ENCODE assay signal across 10 cellular contexts in genomic region chr14:104895786-104896642, GRCh38. TPM values are rescaled to one million over a fixed set of nuclear protein-coding genes. Genes with fewer than 3 reads are reported as not detected.
A peak's percentile ranks its signal among the peaks of the same experiment; 100 is the strongest.
DNase-seq lines count a peak whose midpoint lies in the region; ATAC-seq and TF ChIP-seq lines count a peak whose summit lies in the region.
"Had no signal": no experiment of that assay in that cellular context is flagged by ENCODE, and none has a peak within 500 bp of the region (broad histone marks: within the 10 kb centered on the region; RNA-seq: fewer than 3 reads in every experiment).

No MANE protein-coding gene starts in this region.

- H2AFZ ChIP-seq in IMR-90 (replicated peaks; ENCODE audit: low read length, poor library complexity) (no peak overlapping the region), PC-3 (ENCODE audit: low read length) (no peak overlapping the region)

- peaks cover 0 to 4% (median under 1%) of the 10 kb centered on the region in 3 donors for H3K4me1 Mint-ChIP-seq in CD8-positive, alpha-beta memory T cell

- H2BK120ac ChIP-seq in IMR-90 (ENCODE audit: low read depth, low read length) = no peak overlapping the region

- intact Hi-C loops in IMR-90 (cut with micrococcal nuclease) = loop anchor here (1.0 to 2.0 kb wide), 3 partner anchors 37 to 149 kb away; no protein-coding TSS in a partner anchor
- intact Hi-C loops in PC-3 (cut with micrococcal nuclease) = loop anchor here (1.0 to 2.0 kb wide), 2 partner anchors 77 to 149 kb away; no protein-coding TSS in a partner anchor
- intact Hi-C loops in left lung (cut with DNase I) = loop anchor here in 1 of 2 donors (10.0 kb wide), 1 partner anchor 149 kb away; no protein-coding TSS in a partner anchor

- 72% methylated on average over 10 of the region's 33 CpGs; no CpG with 5 or more reads in 1 of the 2 experiments for WGBS in IMR-90 (ENCODE audit: extremely low coverage in 2 of 2, insufficient read length in 1 of 2), 2 experiments

- no peak overlapping the region for H4K5ac ChIP-seq in IMR-90 (ENCODE audit: low read depth, low read length)

- no peaks in the 10 kb centered on the region for H3K36me3 Mint-ChIP-seq in CD8-positive, alpha-beta memory T cell

- H2BK15ac ChIP-seq in IMR-90 (ENCODE audit: low read depth, low read length) = no peak overlapping the region

- no peak overlapping the region for H2BK20ac ChIP-seq in IMR-90 (ENCODE audit: low read depth, low read length)

- no peaks in the 10 kb centered on the region for H3K9me2 ChIP-seq in PC-3 (replicated peaks; ENCODE audit: low read length)

- no peak for TF ChIP-seq POLR2A in IMR-90 (IDR thresholded peaks at IDR 0.05; ENCODE audit: low read depth, low read length)

- H2AK9ac ChIP-seq in IMR-90 (replicated peaks; ENCODE audit: low read depth, low read length, poor library complexity) = no peak overlapping the region

- no peaks in the 10 kb centered on the region for H3K9me1 ChIP-seq in IMR-90 (ENCODE audit: insufficient read depth, low read length)

- H3K79me2 ChIP-seq in PC-3 (ENCODE audit: low read length) = no peaks in the 10 kb centered on the region

- no peak overlapping the region for H4K91ac ChIP-seq in IMR-90 (ENCODE audit: insufficient read depth, low read depth, low read length)

- no peak overlapping the region for H3K56ac ChIP-seq in IMR-90 (ENCODE audit: extremely low read depth, insufficient read depth, low read length)

- TF ChIP-seq CTCF in BE2C (IDR thresholded peaks at IDR 0.05; ENCODE audit: low read depth, low read length) (no peak), IMR-90 (conservative IDR thresholded peaks at IDR 0.05; ENCODE audit: low read depth, low read length) (no peak), PC-3 (conservative IDR thresholded peaks at IDR 0.05; ENCODE audit: low read depth, low read length) (no peak), left lung (IDR thresholded peaks at IDR 0.05) (no peak)

- H4K8ac ChIP-seq in IMR-90 (ENCODE audit: low read depth in 2 of 2, low read length in 2 of 2) = no peak overlapping the region

- H2AK5ac ChIP-seq in IMR-90 (ENCODE audit: low read depth, low read length) = no peak overlapping the region

- no peak overlapping the region for H3K4ac ChIP-seq in IMR-90 (ENCODE audit: low read depth, low read length)

- H2BK5ac ChIP-seq in IMR-90 (ENCODE audit: low read depth, low read length, poor library complexity, severe bottlenecking) = no peak overlapping the region

- no peak overlapping the region for H3K23ac ChIP-seq in IMR-90 (ENCODE audit: low read depth, low read length)

- H3K36me3 ChIP-seq in BE2C (no peaks in the 10 kb centered on the region), IMR-90 (ENCODE audit: control insufficient read depth, insufficient read depth, low read length) (peaks cover 10% of the 10 kb centered on the region; the same call in 1 of the 2 replicates), PC-3 (ENCODE audit: low read depth, low read length) (no peaks in the 10 kb centered on the region; the same call in 1 of the 2 replicates), left lung (peaks cover 0 to 13% of the 10 kb centered on the region in 2 donors)
- no peaks in the 10 kb centered on the region for H3K36me3 ChIP-seq in CD8-positive, alpha-beta memory T cell (ENCODE audit: insufficient read depth, low read length)

- H3K27me3 Mint-ChIP-seq in CD8-positive, alpha-beta memory T cell = peaks cover 0 to 4% of the 10 kb centered on the region in 2 donors

- DNase-seq in BE2C (peak; percentile 82), IMR-90 (no peak), PC-3 (no peak), left lung (peak; percentile 59 to 82), NCI-H2171 treated with DMSO at 0.1 percent for 48 hours (lab: John Stamatoyannopoulos, UW) (no peak), NOMO-1 (lab: John Stamatoyannopoulos, UW; ENCODE audit: unreplicated experiment in 2 of 2) (no peak), C1 segment of cervical spinal cord (lab: John Stamatoyannopoulos, UW) (no peak)
- no peak for DNase-seq in CD8-positive, alpha-beta memory T cell

- no peak overlapping the region for H3K14ac ChIP-seq in IMR-90 (replicated peaks; ENCODE audit: low read depth, low read length)

- H3K27ac ChIP-seq in IMR-90 (ENCODE audit: insufficient read depth, low read length) = no peak overlapping the region
- H3K27ac ChIP-seq in PC-3 (ENCODE audit: low read length) = no peak overlapping the region
- H3K27ac ChIP-seq in left lung = no peak overlapping the region
- no peak overlapping the region for H3K27ac ChIP-seq in CD8-positive, alpha-beta memory T cell (ENCODE audit: low read depth, low read length)

- H3K18ac ChIP-seq in IMR-90 (ENCODE audit: low read depth, low read length) = no peak overlapping the region

- H3K4me3 ChIP-seq in BE2C (ENCODE audit: low read depth, low read length) (no peak overlapping the region), IMR-90 (ENCODE audit: insufficient read depth, low read depth, low read length) (no peak overlapping the region), PC-3 (ENCODE audit: low read length) (no peak overlapping the region), left lung (no peak overlapping the region)
- H3K4me3 ChIP-seq in CD8-positive, alpha-beta memory T cell (ENCODE audit: low read length) = no peak overlapping the region

- dilution Hi-C loops in IMR-90 (cut with HindIII; ENCODE audit: low sequenced_read_pairs, unreplicated experiment) = no loop called here

- peaks cover 0 to 2% (median 0%) of the 10 kb centered on the region in 5 donors for H3K9me3 Mint-ChIP-seq in CD8-positive, alpha-beta memory T cell

- no peak overlapping the region for H3K9ac ChIP-seq in IMR-90 (ENCODE audit: low read depth, low read length)
- H3K9ac ChIP-seq in PC-3 (ENCODE audit: low read length) = no peak overlapping the region

- H3K27ac Mint-ChIP-seq in CD8-positive, alpha-beta memory T cell = no peak overlapping the region

- CTCF ChIA-PET in IMR-90 (lab: Yijun Ruan, JAX) (interaction anchor here (0.6 to 1.0 kb wide), 3 partner anchors 11 to 149 kb away, joined by 3 to 4 read pairs (median 3); no protein-coding TSS in a partner anchor), PC-3 (lab: Charles Lee) (interaction anchor here (0.6 to 0.7 kb wide), 2 partner anchors 12 to 128 kb away, joined by 3 to 4 read pairs; no protein-coding TSS in a partner anchor)
- CTCF ChIA-PET in CD8-positive, alpha-beta memory T cell (lab: Charles Lee) = interaction anchor here (0.9 to 2.0 kb wide), 4 partner anchors 12 to 150 kb away, joined by 3 to 4 read pairs (median 3); no protein-coding TSS in a partner anchor

- H3K4me1 ChIP-seq in BE2C (peaks cover 14% of the 10 kb centered on the region), IMR-90 (ENCODE audit: control insufficient read depth, insufficient read depth, low read length) (no peaks in the 10 kb centered on the region; the same call in 1 of the 2 replicates), PC-3 (ENCODE audit: insufficient read depth, low read length) (no peaks in the 10 kb centered on the region), left lung (peaks cover 0 to 15% of the 10 kb centered on the region in 2 donors)
- H3K4me1 ChIP-seq in CD8-positive, alpha-beta memory T cell (ENCODE audit: insufficient read depth, low read length) = no peaks in the 10 kb centered on the region
- H3K4me1 ChIP-seq: Caco-2 had no signal

- no peaks in the 10 kb centered on the region for H3K79me1 ChIP-seq in IMR-90 (ENCODE audit: low read depth in 1 of 2, low read length in 2 of 2)

- POLR2A ChIA-PET in IMR-90 (lab: Charles Lee; ENCODE audit: unreplicated experiment) = interaction anchor here (0.6 kb wide), 1 partner anchor 90 kb away, joined by 3 read pairs; the partner anchor contains the start of gene CLBA1
- POLR2A ChIA-PET in PC-3 (lab: Charles Lee; ENCODE audit: unreplicated experiment) = no interaction called here
- POLR2A ChIA-PET in CD8-positive, alpha-beta memory T cell (lab: Charles Lee) = no interaction called here

- in situ Hi-C loops in IMR-90 (cut with MboI; ENCODE audit: low sequenced_read_pairs) = no loop called here

- H3K9me3 ChIP-seq in BE2C = no peaks in the 10 kb centered on the region
- no peaks in the 10 kb centered on the region for H3K9me3 ChIP-seq in IMR-90 (ENCODE audit: control insufficient read depth, insufficient read depth, low read length)
- H3K9me3 ChIP-seq in PC-3 (ENCODE audit: low read length) = no peaks in the 10 kb centered on the region
- no peaks in the 10 kb centered on the region for H3K9me3 ChIP-seq in left lung
- H3K9me3 ChIP-seq in CD8-positive, alpha-beta memory T cell (ENCODE audit: low read length) = no peaks in the 10 kb centered on the region
- H3K9me3 ChIP-seq: Caco-2 had no signal

- ATAC-seq in IMR-90 (ENCODE audit: low read depth) (no peak), PC-3 (peak; percentile 8; the same call in 1 of the 2 replicates), left lung (peak; percentile 72)

- no peak overlapping the region for H3K4me3 Mint-ChIP-seq in CD8-positive, alpha-beta memory T cell

- no peak for TF ChIP-seq RAD21 in IMR-90 (IDR thresholded peaks at IDR 0.05; ENCODE audit: low read length)

- TSS peak; percentile 77 for BruUV-seq in IMR-90 (replicated peaks; lab: Mats Ljungman, UMichigan)
- TSS peak; percentile 30 for BruUV-seq in PC-3 (replicated peaks; lab: Mats Ljungman, UMichigan)

- H4K20me1 ChIP-seq in IMR-90 (ENCODE audit: insufficient read depth, low read length) = no peaks in the 10 kb centered on the region; the same call in none of the 2 replicates
- no peaks in the 10 kb centered on the region for H4K20me1 ChIP-seq in PC-3 (ENCODE audit: low read length)

- H3F3A ChIP-seq in PC-3 (ENCODE audit: low read length, unreplicated experiment) = no peaks in the 10 kb centered on the region

- H3K4me2 ChIP-seq in IMR-90 (ENCODE audit: low read depth, low read length) (no peak overlapping the region), PC-3 (ENCODE audit: low read length) (no peak overlapping the region)

- H3K27me3 ChIP-seq in BE2C (no peaks in the 10 kb centered on the region), IMR-90 (ENCODE audit: control insufficient read depth, insufficient read depth, low read length) (peaks cover 5% of the 10 kb centered on the region), PC-3 (ENCODE audit: low read length) (no peaks in the 10 kb centered on the region), left lung (no peaks in the 10 kb centered on the region)
- no peaks in the 10 kb centered on the region for H3K27me3 ChIP-seq in CD8-positive, alpha-beta memory T cell (ENCODE audit: insufficient read depth, low read length, poor library complexity, severe bottlenecking)

RNA-seq across cellular contexts. Expression of gene PLD4, which starts 28.7 kb away (rescaled TPM):
- 1.9 TPM for polyA plus RNA-seq in BE2C (2012; ENCODE audit: insufficient read depth, insufficient read length, low read depth)
- total RNA-seq in IMR-90 (2012; rRNA removed) (not detected in 2 replicates), PC-3 (2014; rRNA removed) (0.04 TPM in 1 of 2 replicates, not detected in the other), left lung (under 1 TPM; 0.76 to 0.93 TPM)
- 0.05 and 0.07 TPM in 2 replicates for polyA plus RNA-seq in IMR-90 (2012; rRNA removed)
- 0.04 TPM in 1 of 2 replicates, not detected in the other for polyA plus RNA-seq in IMR-90 (2012; cell fraction: cytosol; rRNA removed)
- polyA plus RNA-seq in IMR-90 (2012; cell fraction: nucleus; rRNA removed; ENCODE audit: low replicate concordance) = 0.12 and 0.14 TPM in 2 replicates
- total RNA-seq in CD8-positive, alpha-beta memory T cell = under 1 TPM in 1 of 2 experiments, not detected in 1; 0.04 TPM
- not detected for polyA plus RNA-seq in CD8-positive, alpha-beta memory T cell
- total RNA-seq: Caco-2, glomerular endothelial cell had no signal

RNA-seq across cellular contexts. Expression of gene CEP170B, which starts 30.9 kb away (rescaled TPM):
- 3.4 TPM for polyA plus RNA-seq in BE2C (2012; ENCODE audit: insufficient read depth, insufficient read length, low read depth)
- 3.6 and 4.2 TPM in 2 replicates for total RNA-seq in IMR-90 (2012; rRNA removed)
- polyA plus RNA-seq in IMR-90 (2012; rRNA removed) = 13.1 and 17.5 TPM in 2 replicates
- polyA plus RNA-seq in IMR-90 (2012; cell fraction: cytosol; rRNA removed) = 8.0 and 13.1 TPM in 2 replicates
- polyA plus RNA-seq in IMR-90 (2012; cell fraction: nucleus; rRNA removed; ENCODE audit: low replicate concordance) = 67.5 and 145 TPM in 2 replicates
- 33.2 and 53.4 TPM in 2 replicates for total RNA-seq in PC-3 (2014; rRNA removed)
- 10 to 100 TPM; 35.1 to 42.3 TPM for total RNA-seq in left lung
- total RNA-seq in CD8-positive, alpha-beta memory T cell = 1 to 10 TPM; 6.4 to 6.7 TPM
- polyA plus RNA-seq in CD8-positive, alpha-beta memory T cell = not detected

Comparison
In these comparisons a context has a peak if more than half of its experiments do, and no peak if none do; other contexts are left out.
1. DNase-seq: peak in BE2C (single experiment) and left lung (2 of 2); none in IMR-90 (single experiment), PC-3 (single experiment), NCI-H2171 treated with DMSO at 0.1 percent for 48 hours (single experiment), NOMO-1 (0 of 2), C1 segment of cervical spinal cord (0 of 14) and CD8-positive, alpha-beta memory T cell (0 of 5).